Comparison of ENCODE assay signal across 24 cellular contexts in the genomic region with DNA sequence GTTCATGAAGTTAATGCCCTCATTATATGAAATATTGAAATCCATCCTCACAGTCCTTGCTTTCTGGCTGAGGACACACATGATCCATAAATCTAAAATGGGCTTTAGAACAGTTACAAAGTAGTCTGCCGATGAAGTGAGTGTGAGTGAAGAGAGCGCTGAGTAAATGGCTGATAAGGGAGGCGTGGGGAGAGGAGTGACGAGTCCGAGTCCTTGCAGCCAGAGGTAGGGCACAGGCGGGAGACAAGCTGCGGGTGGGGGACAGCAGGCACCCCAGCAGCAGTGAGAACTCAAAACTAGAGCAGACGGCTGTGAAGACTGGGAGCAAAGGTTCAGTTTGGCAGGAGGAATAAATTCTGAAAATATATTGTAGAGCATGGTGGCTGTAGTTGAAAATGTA.
A peak's percentile ranks its signal among the peaks of the same experiment; 100 is the strongest.
DNase-seq lines count a peak whose midpoint lies in the region; ATAC-seq, FAIRE-seq and TF ChIP-seq lines count a peak whose summit lies in the region.
"Had no signal": no experiment of that assay in that cellular context is flagged by ENCODE, and none has a peak within 500 bp of the region (broad histone marks: within the 10 kb centered on the region; RNA-seq: fewer than 3 reads in every experiment).

No MANE protein-coding gene starts in this region.

- 45% methylated on average over 5 of the region's 8 CpGs; no CpG with 5 or more reads in 1 of the 2 experiments for WGBS in IMR-90 (ENCODE audit: extremely low coverage in 2 of 2, insufficient read length in 1 of 2), 2 experiments
- 38 to 69% (median 55%) methylated on average over 8 of the region's 8 CpGs for WGBS in small intestine, 3 donors

- H4K91ac ChIP-seq in IMR-90 (ENCODE audit: insufficient read depth, low read depth, low read length), result no peak overlapping the region

- DNase-seq in IMR-90 (no peak), fibroblast of lung (ENCODE audit: low read depth in 2 of 2) (peak in 1 of 2 donors; percentile 6), left ventricle myocardium superior (peak; percentile 50), neural progenitor cell (ENCODE audit: low spot score) (no peak), dedifferentiated amniotic fluid mesenchymal stem cell (ENCODE audit: extremely low spot score) (no peak), small intestine (no peak), NCI-H2171 (lab: John Stamatoyannopoulos, UW) (no peak)
- DNase-seq: CD4-positive, CD25-positive, alpha-beta regulatory T cell; DMS153; Kasumi-1; NCI-H1092 treated with DMSO at 0.1 percent for 48 hours; NCI-H1436; NCI-H187; NCI-H2081 treated with DMSO at 0.1 percent for 48 hours; NCI-H2171 treated with DMSO at 0.1 percent for 48 hours; NCI-H345; NCI-H524; NCI-H748 treated with DMSO at 0.1 percent for 48 hours; PC-3 had no signal

- no peak for TF ChIP-seq CTCF in IMR-90 (conservative IDR thresholded peaks at IDR 0.05; ENCODE audit: low read depth, low read length)
- no peak for TF ChIP-seq CTCF in fibroblast of lung (conservative IDR thresholded peaks at IDR 0.05 in 1 of 2, IDR thresholded peaks at IDR 0.05 in 1 of 2; ENCODE audit: low read depth in 1 of 2, low read length in 2 of 2)
- no peak for TF ChIP-seq CTCF in neural progenitor cell (IDR thresholded peaks at IDR 0.05)

- H2AFZ ChIP-seq in IMR-90 (replicated peaks; ENCODE audit: low read length, poor library complexity), result peak overlapping the region; percentile 73
- H2AFZ ChIP-seq in fibroblast of lung (ENCODE audit: low read length), result no peak overlapping the region
- H2AFZ ChIP-seq in neural progenitor cell (replicated peaks), result peak overlapping the region; percentile 50

- H2BK20ac ChIP-seq in IMR-90 (ENCODE audit: low read depth, low read length), result no peak overlapping the region

- no peak overlapping the region for H2BK5ac ChIP-seq in IMR-90 (ENCODE audit: low read depth, low read length, poor library complexity, severe bottlenecking)

- H3K4me2 ChIP-seq in IMR-90 (ENCODE audit: low read depth, low read length) (no peak overlapping the region), fibroblast of lung (ENCODE audit: extremely low read depth, insufficient read depth, low read length) (peak overlapping the region; percentile 9), neural progenitor cell (no peak overlapping the region)
- H3K4me2 ChIP-seq: BLaER1 had no signal

- ATAC-seq in IMR-90 (ENCODE audit: low read depth) (no peak), left ventricle myocardium superior (peak; percentile 99), HG03571 (IDR thresholded peaks at IDR 0.05; ENCODE audit: unreplicated experiment) (no peak)
- ATAC-seq: PC-3 had no signal

- FAIRE-seq in small intestine (lab: Jason Lieb, UNC), result no peak
- FAIRE-seq: A204.1, H54 had no signal

- no peaks in the 10 kb centered on the region; the same call in 1 of the 2 replicates for H3K27me3 ChIP-seq in IMR-90 (ENCODE audit: control insufficient read depth, insufficient read depth, low read length)
- H3K27me3 ChIP-seq in fibroblast of lung (ENCODE audit: control insufficient read depth, insufficient read depth, low read length), result no peaks in the 10 kb centered on the region
- H3K27me3 ChIP-seq in neural progenitor cell, result no peaks in the 10 kb centered on the region
- H3K27me3 ChIP-seq in small intestine (ENCODE audit: control insufficient read depth in 2 of 2, insufficient read depth in 2 of 2, low read length in 2 of 2), result no peaks in the 10 kb centered on the region
- H3K27me3 ChIP-seq: BLaER1, SJSA1 had no signal

- H3K14ac ChIP-seq in IMR-90 (replicated peaks; ENCODE audit: low read depth, low read length), result no peak overlapping the region

- H4K5ac ChIP-seq in IMR-90 (ENCODE audit: low read depth, low read length), result no peak overlapping the region

- H3K9ac ChIP-seq in IMR-90 (ENCODE audit: low read depth, low read length) (no peak overlapping the region), fibroblast of lung (ENCODE audit: insufficient read depth, low read length) (no peak overlapping the region), neural progenitor cell (no peak overlapping the region)
- H3K9ac ChIP-seq: BLaER1 had no signal

- H3K4me3 Mint-ChIP-seq in neural progenitor cell, result no peak overlapping the region

- in situ Hi-C loops in IMR-90 (cut with MboI; ENCODE audit: low sequenced_read_pairs), result no loop called here

- H3K18ac ChIP-seq in IMR-90 (ENCODE audit: low read depth, low read length), result no peak overlapping the region

- H3K27ac ChIP-seq in IMR-90 (ENCODE audit: insufficient read depth, low read length) (no peak overlapping the region), fibroblast of lung (ENCODE audit: insufficient read depth, low read length) (no peak overlapping the region), neural progenitor cell (no peak overlapping the region), small intestine (ENCODE audit: low read depth in 1 of 2, low read length in 1 of 2) (no peak overlapping the region)
- H3K27ac ChIP-seq: BLaER1, SJSA1 had no signal

- no peak for TF ChIP-seq POLR2A in IMR-90 (IDR thresholded peaks at IDR 0.05; ENCODE audit: low read depth, low read length)

- no peaks in the 10 kb centered on the region for H3F3A ChIP-seq in neural progenitor cell (ENCODE audit: low read depth)

- TF ChIP-seq RAD21 in IMR-90 (IDR thresholded peaks at IDR 0.05; ENCODE audit: low read length), result no peak

- no peak overlapping the region for H3K4ac ChIP-seq in IMR-90 (ENCODE audit: low read depth, low read length)

- no peaks in the 10 kb centered on the region for H3K4me1 Mint-ChIP-seq in neural progenitor cell

- no TSS peak for BruUV-seq in IMR-90 (replicated peaks; lab: Mats Ljungman, UMichigan)

- no peak overlapping the region for H3K4me3 ChIP-seq in IMR-90 (ENCODE audit: insufficient read depth, low read depth, low read length)
- no peak overlapping the region for H3K4me3 ChIP-seq in fibroblast of lung (replicated peaks in 1 of 4; ENCODE audit: control extremely low read depth in 1 of 4, insufficient read depth in 1 of 4, low read depth in 3 of 4, low read length in 4 of 4)
- no peak overlapping the region for H3K4me3 ChIP-seq in neural progenitor cell
- H3K4me3 ChIP-seq in small intestine (ENCODE audit: low read depth in 1 of 2, low read length in 2 of 2), result no peak overlapping the region
- H3K4me3 ChIP-seq: BLaER1, SJSA1 had no signal

- H4K20me1 ChIP-seq in IMR-90 (ENCODE audit: insufficient read depth, low read length) (no peaks in the 10 kb centered on the region), fibroblast of lung (ENCODE audit: control insufficient read depth, extremely low read depth, insufficient read depth, low read length) (no peaks in the 10 kb centered on the region), neural progenitor cell (ENCODE audit: low read depth) (no peaks in the 10 kb centered on the region)
- H4K20me1 ChIP-seq: BLaER1 had no signal

- H3K79me1 ChIP-seq in IMR-90 (ENCODE audit: low read depth in 1 of 2, low read length in 2 of 2), result no peaks in the 10 kb centered on the region

- H3K4me1 ChIP-seq in IMR-90 (ENCODE audit: control insufficient read depth, insufficient read depth, low read length), result no peaks in the 10 kb centered on the region
- H3K4me1 ChIP-seq in fibroblast of lung (ENCODE audit: control insufficient read depth, extremely low read depth, insufficient read depth, low read length), result no peaks in the 10 kb centered on the region
- peaks cover 5% of the 10 kb centered on the region for H3K4me1 ChIP-seq in neural progenitor cell
- no peaks in the 10 kb centered on the region for H3K4me1 ChIP-seq in small intestine (ENCODE audit: control insufficient read depth in 2 of 2, insufficient read depth in 1 of 2, low read depth in 1 of 2, low read length in 1 of 2)
- H3K4me1 ChIP-seq: BLaER1, SJSA1 had no signal

- CTCF ChIA-PET in IMR-90 (lab: Yijun Ruan, JAX), result interaction anchor here (0.9 kb wide), 1 partner anchor 10 kb away, joined by 3 read pairs; no protein-coding TSS in a partner anchor

- no peak overlapping the region for H3K27ac Mint-ChIP-seq in neural progenitor cell
- H3K27ac Mint-ChIP-seq: CD4-positive, CD25-positive, alpha-beta regulatory T cell had no signal

- intact Hi-C loops in IMR-90 (cut with micrococcal nuclease) (no loop called here), left ventricle myocardium superior (cut with micrococcal nuclease) (no loop called here)

- POLR2A ChIA-PET in IMR-90 (lab: Charles Lee; ENCODE audit: unreplicated experiment), result no interaction called here

- dilution Hi-C loops in IMR-90 (cut with HindIII; ENCODE audit: low sequenced_read_pairs, unreplicated experiment), result no loop called here

- H3K79me2 ChIP-seq in fibroblast of lung (ENCODE audit: control insufficient read depth, insufficient read depth, low read length) (no peaks in the 10 kb centered on the region), neural progenitor cell (ENCODE audit: low read depth) (no peaks in the 10 kb centered on the region)

- 0 out of 2 replicates have a peak overlapping the region, but pooled peaks have one; percentile 7 for H2AK5ac ChIP-seq in IMR-90 (ENCODE audit: low read depth, low read length)

- H2BK15ac ChIP-seq in IMR-90 (ENCODE audit: low read depth, low read length), result no peak overlapping the region; the same call in 2 of the 3 replicates

- H4K8ac ChIP-seq in IMR-90 (ENCODE audit: low read depth in 2 of 2, low read length in 2 of 2), result no peak overlapping the region; a peak in 1 of 4 replicates

- no peaks in the 10 kb centered on the region for H3K36me3 Mint-ChIP-seq in neural progenitor cell
- H3K36me3 Mint-ChIP-seq: CD4-positive, CD25-positive, alpha-beta regulatory T cell had no signal

- no peak overlapping the region for H3K23ac ChIP-seq in IMR-90 (ENCODE audit: low read depth, low read length)

- no peaks in the 10 kb centered on the region for H3K36me3 ChIP-seq in IMR-90 (ENCODE audit: control insufficient read depth, insufficient read depth, low read length)
- no peaks in the 10 kb centered on the region for H3K36me3 ChIP-seq in fibroblast of lung (ENCODE audit: control insufficient read depth, insufficient read depth, low read length)
- no peaks in the 10 kb centered on the region for H3K36me3 ChIP-seq in neural progenitor cell
- no peaks in the 10 kb centered on the region for H3K36me3 ChIP-seq in small intestine (ENCODE audit: control insufficient read depth in 2 of 2, insufficient read depth in 2 of 2, low read length in 2 of 2)
- H3K36me3 ChIP-seq: BLaER1, SJSA1 had no signal

- H3K9me3 Mint-ChIP-seq in neural progenitor cell, result no peaks in the 10 kb centered on the region
- H3K9me3 Mint-ChIP-seq: CD4-positive, CD25-positive, alpha-beta regulatory T cell had no signal

- H3K27me3 Mint-ChIP-seq in neural progenitor cell (ENCODE audit: insufficient read depth, low read depth), result peaks cover 3% of the 10 kb centered on the region
- H3K27me3 Mint-ChIP-seq: CD4-positive, CD25-positive, alpha-beta regulatory T cell had no signal

- no peak overlapping the region for H3K56ac ChIP-seq in IMR-90 (ENCODE audit: extremely low read depth, insufficient read depth, low read length)

- H3K9me1 ChIP-seq in IMR-90 (ENCODE audit: insufficient read depth, low read length), result no peaks in the 10 kb centered on the region; the same call in 1 of the 2 replicates

- no peak overlapping the region for H2AK9ac ChIP-seq in IMR-90 (replicated peaks; ENCODE audit: low read depth, low read length, poor library complexity)

- no peak overlapping the region for H2BK120ac ChIP-seq in IMR-90 (ENCODE audit: low read depth, low read length)

- H3K9me3 ChIP-seq in IMR-90 (ENCODE audit: control insufficient read depth, insufficient read depth, low read length), result no peaks in the 10 kb centered on the region
- no peaks in the 10 kb centered on the region for H3K9me3 ChIP-seq in fibroblast of lung (ENCODE audit: control insufficient read depth, insufficient read depth, low read depth, low read length)
- no peaks in the 10 kb centered on the region for H3K9me3 ChIP-seq in neural progenitor cell (ENCODE audit: low read depth)
- no peaks in the 10 kb centered on the region for H3K9me3 ChIP-seq in small intestine (ENCODE audit: control insufficient read depth, low read depth)
- H3K9me3 ChIP-seq: BLaER1, SJSA1 had no signal
